Comparison of ENCODE assay signal across 8 cellular contexts in genomic region chr17:6853764-6854442, GRCh38. TPM values are rescaled to one million over a fixed set of nuclear protein-coding genes. Genes with fewer than 3 reads are reported as not detected.
DNase-seq lines count a peak whose midpoint lies in the region; ATAC-seq lines count a peak whose summit lies in the region.

No MANE protein-coding gene starts in this region.

- no peaks in the 10 kb centered on the region for H3K9me3 Mint-ChIP-seq in central memory CD8-positive, alpha-beta T cell

- H3K4me3 Mint-ChIP-seq in central memory CD8-positive, alpha-beta T cell: peak overlapping the region; percentile 80

- peak; percentile 93 for DNase-seq in DMS53 (lab: John Stamatoyannopoulos, UW)
- peak; percentile 68 for DNase-seq in NCI-H146 (lab: John Stamatoyannopoulos, UW)
- no peak for DNase-seq in central memory CD8-positive, alpha-beta T cell (ENCODE audit: low spot score in 2 of 2)
- peak; percentile 7 for DNase-seq in occipital lobe (lab: John Stamatoyannopoulos, UW)
- DNase-seq in GM03348 (ENCODE audit: low spot score): no peak
- no peak for DNase-seq in DMS79 treated with DMSO at 0.1 percent for 48 hours (lab: John Stamatoyannopoulos, UW)

- peak overlapping the region; percentile 80 for H3K27ac Mint-ChIP-seq in central memory CD8-positive, alpha-beta T cell (ENCODE audit: low read depth)

- peaks cover 6% of the 10 kb centered on the region for H3K36me3 Mint-ChIP-seq in central memory CD8-positive, alpha-beta T cell (ENCODE audit: insufficient read depth)

- peaks cover 14% of the 10 kb centered on the region for H3K4me1 Mint-ChIP-seq in central memory CD8-positive, alpha-beta T cell

- peaks cover 7% of the 10 kb centered on the region for H3K27me3 Mint-ChIP-seq in central memory CD8-positive, alpha-beta T cell

- ATAC-seq in central memory CD8-positive, alpha-beta T cell (replicated peaks; ENCODE audit: extremely low read depth, poor library complexity, severe bottlenecking): peak; percentile 46
- ATAC-seq in GM18517 (IDR thresholded peaks at IDR 0.05; ENCODE audit: unreplicated experiment) (no peak), HG03571 (IDR thresholded peaks at IDR 0.05; ENCODE audit: unreplicated experiment) (no peak)

RNA-seq across cellular contexts. Expression of gene TEKT1, which starts 22.4 kb away (rescaled TPM):
- total RNA-seq in occipital lobe: 1.2 TPM

Comparison
In these comparisons a context has a peak if more than half of its experiments do, and no peak if none do; other contexts are left out.
1. DNase-seq: peak in DMS53 (single experiment), NCI-H146 (single experiment) and occipital lobe (single experiment); none in central memory CD8-positive, alpha-beta T cell (0 of 2), GM03348 (single experiment) and DMS79 treated with DMSO at 0.1 percent for 48 hours (single experiment).